In the genomic region with DNA sequence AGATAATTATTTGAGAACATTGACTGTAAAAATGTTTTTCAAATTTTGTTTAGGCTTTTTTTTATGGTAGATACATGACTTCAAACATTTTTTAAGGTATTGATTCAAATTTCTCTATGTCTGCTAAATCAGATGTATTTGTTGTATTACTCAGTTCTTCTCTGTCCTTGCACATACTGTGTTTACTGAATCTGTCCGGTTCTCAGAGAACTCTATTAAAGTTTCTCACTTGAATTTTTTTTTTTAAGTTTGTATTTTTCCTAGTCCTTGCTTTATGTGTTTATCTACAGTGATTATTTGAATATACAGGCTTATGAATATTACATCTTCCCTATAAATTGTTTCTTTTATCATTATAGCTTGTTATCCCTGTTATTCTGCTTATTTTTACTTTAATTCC, we compare ENCODE assay signal across 14 cellular contexts. TPM values are rescaled to one million over a fixed set of nuclear protein-coding genes. Genes with fewer than 3 reads are reported as not detected.
DNase-seq lines count a peak whose midpoint lies in the region; ATAC-seq, FAIRE-seq and TF ChIP-seq lines count a peak whose summit lies in the region.
"Had no signal": no experiment of that assay in that cellular context is flagged by ENCODE, and none has a peak within 500 bp of the region (broad histone marks: within the 10 kb centered on the region; RNA-seq: fewer than 3 reads in every experiment).

No MANE protein-coding gene starts in this region.

- peaks cover 45% of the 10 kb centered on the region for H3K36me3 Mint-ChIP-seq in T-helper 1 cell treated with Interleukin-12 subunit alpha and Interleukin-12 subunit beta and Interleukin-4 antibody, amounts not matched to agents 30 μg/mL and 1 μg/mL, for 36 hours (ENCODE audit: low read depth)
- peaks cover 59% of the 10 kb centered on the region for H3K36me3 Mint-ChIP-seq in dendritic cell treated with granulocyte-macrophage colony-stimulating factor and Interleukin-4, amounts not matched to agents 40 ng/mL and 50 ng/mL, for 4 days (ENCODE audit: low read depth)
- H3K36me3 Mint-ChIP-seq in progenitor cell of endocrine pancreas (ENCODE audit: insufficient read depth): peaks cover 10% of the 10 kb centered on the region

- no peaks in the 10 kb centered on the region for H3K9me3 Mint-ChIP-seq in T-helper 1 cell treated with Interleukin-12 subunit alpha and Interleukin-12 subunit beta and Interleukin-4 antibody, amounts not matched to agents 30 μg/mL and 1 μg/mL, for 36 hours
- H3K9me3 Mint-ChIP-seq in dendritic cell treated with granulocyte-macrophage colony-stimulating factor and Interleukin-4, amounts not matched to agents 40 ng/mL and 50 ng/mL, for 4 days: no peaks in the 10 kb centered on the region
- no peaks in the 10 kb centered on the region for H3K9me3 Mint-ChIP-seq in progenitor cell of endocrine pancreas (ENCODE audit: low read depth)

- H3K9me2 ChIP-seq in OCI-LY1 (ENCODE audit: low read depth, low read length): no peaks in the 10 kb centered on the region

- no peak overlapping the region for H3K9ac ChIP-seq in OCI-LY1 (ENCODE audit: low read length)

- peak overlapping the region; percentile 43 for H3K27ac Mint-ChIP-seq in T-helper 1 cell treated with Interleukin-12 subunit alpha and Interleukin-12 subunit beta and Interleukin-4 antibody, amounts not matched to agents 30 μg/mL and 1 μg/mL, for 36 hours
- peak overlapping the region; percentile 52 for H3K27ac Mint-ChIP-seq in dendritic cell treated with granulocyte-macrophage colony-stimulating factor and Interleukin-4, amounts not matched to agents 40 ng/mL and 50 ng/mL, for 4 days
- peak overlapping the region; percentile 91 for H3K27ac Mint-ChIP-seq in progenitor cell of endocrine pancreas

- ATAC-seq in left colon: no peak
- ATAC-seq: left lobe of liver had no signal

- no peaks in the 10 kb centered on the region for H3K27me3 Mint-ChIP-seq in T-helper 1 cell treated with Interleukin-12 subunit alpha and Interleukin-12 subunit beta and Interleukin-4 antibody, amounts not matched to agents 30 μg/mL and 1 μg/mL, for 36 hours (ENCODE audit: low read depth)
- H3K27me3 Mint-ChIP-seq in dendritic cell treated with granulocyte-macrophage colony-stimulating factor and Interleukin-4, amounts not matched to agents 40 ng/mL and 50 ng/mL, for 4 days: no peaks in the 10 kb centered on the region
- no peaks in the 10 kb centered on the region for H3K27me3 Mint-ChIP-seq in progenitor cell of endocrine pancreas

- peaks cover 56% of the 10 kb centered on the region for H3K36me3 ChIP-seq in OCI-LY1 (ENCODE audit: insufficient read depth, low read length)

- no peaks in the 10 kb centered on the region for H3K27me3 ChIP-seq in OCI-LY1 (ENCODE audit: insufficient read depth, low read length)
- H3K27me3 ChIP-seq: spleen had no signal

- no peak overlapping the region for H3K27ac ChIP-seq in OCI-LY1 (ENCODE audit: low read depth, low read length, poor library complexity, severe bottlenecking)

- H4K20me1 ChIP-seq in OCI-LY1 (ENCODE audit: insufficient read depth, low read length): no peaks in the 10 kb centered on the region

- H3K4me2 ChIP-seq in OCI-LY1 (ENCODE audit: low read length): peak overlapping the region; percentile 89; the same call in 1 of the 2 replicates

- H3K4me3 Mint-ChIP-seq in T-helper 1 cell treated with Interleukin-12 subunit alpha and Interleukin-12 subunit beta and Interleukin-4 antibody, amounts not matched to agents 30 μg/mL and 1 μg/mL, for 36 hours: peak overlapping the region; percentile 25
- H3K4me3 Mint-ChIP-seq in dendritic cell treated with granulocyte-macrophage colony-stimulating factor and Interleukin-4, amounts not matched to agents 40 ng/mL and 50 ng/mL, for 4 days: no peak overlapping the region
- peak overlapping the region; percentile 59 for H3K4me3 Mint-ChIP-seq in progenitor cell of endocrine pancreas (ENCODE audit: low read depth)

- H3F3A ChIP-seq in OCI-LY1 (ENCODE audit: insufficient read depth, low read length): no peaks in the 10 kb centered on the region; the same call in 1 of the 2 replicates

- H3K79me2 ChIP-seq in OCI-LY1 (ENCODE audit: insufficient read depth, low read length): peaks cover 100% of the 10 kb centered on the region

- H3K9me3 ChIP-seq in OCI-LY1 (ENCODE audit: low read length): no peaks in the 10 kb centered on the region
- H3K9me3 ChIP-seq: spleen had no signal

- no peak overlapping the region for H3K4me3 ChIP-seq in OCI-LY1 (ENCODE audit: low read depth, low read length, poor library complexity, severe bottlenecking)
- H3K4me3 ChIP-seq: spleen had no signal

- intact Hi-C loops in dendritic cell treated with granulocyte-macrophage colony-stimulating factor and Interleukin-4, amounts not matched to agents 40 ng/mL and 50 ng/mL, for 4 days (cut with micrococcal nuclease): no loop called here
- intact Hi-C loops in left colon (cut with DNase I, micrococcal nuclease): no loop called here

- DNase-seq in T-helper 1 cell: no peak
- DNase-seq in progenitor cell of endocrine pancreas (ENCODE audit: low spot score, unreplicated experiment): no peak
- DNase-seq in left colon: no peak
- no peak for DNase-seq in GM19239 (ENCODE audit: insufficient read length, low spot score)
- DNase-seq in NCI-H345 (lab: John Stamatoyannopoulos, UW): no peak
- DNase-seq: DMS153, head of caudate nucleus, NCI-H69, spleen had no signal

- peaks cover 46% of the 10 kb centered on the region for H3K4me1 Mint-ChIP-seq in T-helper 1 cell treated with Interleukin-12 subunit alpha and Interleukin-12 subunit beta and Interleukin-4 antibody, amounts not matched to agents 30 μg/mL and 1 μg/mL, for 36 hours (ENCODE audit: low read depth)
- H3K4me1 Mint-ChIP-seq in dendritic cell treated with granulocyte-macrophage colony-stimulating factor and Interleukin-4, amounts not matched to agents 40 ng/mL and 50 ng/mL, for 4 days (ENCODE audit: low read depth): peaks cover 80% of the 10 kb centered on the region
- H3K4me1 Mint-ChIP-seq in progenitor cell of endocrine pancreas (ENCODE audit: low read depth): peaks cover 59% of the 10 kb centered on the region

- TF ChIP-seq CTCF in OCI-LY1 (IDR thresholded peaks at IDR 0.05; ENCODE audit: low read length) (no peak), progenitor cell of endocrine pancreas (IDR thresholded peaks at IDR 0.05; ENCODE audit: unreplicated experiment) (no peak)

- H3K4me1 ChIP-seq in OCI-LY1 (ENCODE audit: insufficient read depth, low read length, severe bottlenecking): peaks cover 86% of the 10 kb centered on the region

- H2AFZ ChIP-seq in OCI-LY1 (ENCODE audit: low read length): no peak overlapping the region

- no peak for FAIRE-seq in GM19239 (lab: Jason Lieb, UNC)
- FAIRE-seq: endometrium had no signal

RNA-seq across cellular contexts. Expression of gene SEPTIN2, which starts 5.3 kb away (rescaled TPM):
- total RNA-seq in progenitor cell of endocrine pancreas (445 and 460 TPM in 2 replicates), left colon (100 to 1,000 TPM; 245 to 254 TPM)

RNA-seq across cellular contexts. Expression of gene HDLBP, which starts 5.6 kb away (rescaled TPM):
- total RNA-seq in progenitor cell of endocrine pancreas (388 and 399 TPM in 2 replicates), left colon (100 to 1,000 TPM; 390 to 417 TPM)

RNA-seq across cellular contexts. Expression of gene FARP2, which starts 35.1 kb away (rescaled TPM):
- total RNA-seq in progenitor cell of endocrine pancreas (63.6 and 67.0 TPM in 2 replicates), left colon (100 to 1,000 TPM; 126 to 138 TPM)
